Comparison of ENCODE assay signal across 14 cellular contexts in genomic region chr4:26937136-26937535, GRCh38.
DNase-seq lines count a peak whose midpoint lies in the region; ATAC-seq, FAIRE-seq and TF ChIP-seq lines count a peak whose summit lies in the region.
"Had no signal": no experiment of that assay in that cellular context is flagged by ENCODE, and none has a peak within 500 bp of the region (broad histone marks: within the 10 kb centered on the region; RNA-seq: fewer than 3 reads in every experiment).

No MANE protein-coding gene starts in this region.

- H3K4me1 ChIP-seq in K562 (replicated peaks in 1 of 2; ENCODE audit: control insufficient read depth in 2 of 2, insufficient read depth in 2 of 2, low read length in 2 of 2): peaks cover 12 to 35% of the 10 kb centered on the region in 2 experiments
- peaks cover 52% of the 10 kb centered on the region for H3K4me1 ChIP-seq in CD8-positive, alpha-beta T cell (ENCODE audit: insufficient read depth, low read length)

- TF ChIP-seq CTCF in GM06990 (IDR thresholded peaks at IDR 0.05; ENCODE audit: insufficient read depth, low read length, poor library complexity, severe bottlenecking) (peak; percentile 20), K562 (IDR thresholded peaks at IDR 0.05 in 2 of 3, conservative IDR thresholded peaks at IDR 0.05 in 1 of 3; ENCODE audit: insufficient read depth in 2 of 3, low read depth in 1 of 3, low read length in 3 of 3) (peak; percentile 5 to 36 (median 17); a peak in 2 of 6 replicates)
- no peak for TF ChIP-seq CTCF in CD8-positive, alpha-beta T cell (IDR thresholded peaks at IDR 0.05)

- no peaks in the 10 kb centered on the region for H3K36me3 ChIP-seq in GM06990 (ENCODE audit: control insufficient read depth, insufficient read depth, low read length)
- no peaks in the 10 kb centered on the region for H3K36me3 ChIP-seq in K562 (ENCODE audit: control insufficient read depth, insufficient read depth, low read length)
- H3K36me3 ChIP-seq in CD8-positive, alpha-beta T cell (ENCODE audit: insufficient read depth, low read length): no peaks in the 10 kb centered on the region

- no peak for TF ChIP-seq POLR2A in K562 (conservative IDR thresholded peaks at IDR 0.05)

- peak overlapping the region; percentile 4; the same call in 2 of the 3 replicates for H3K27ac ChIP-seq in K562 (ENCODE audit: extremely low read depth, low read depth, low read length)
- H3K27ac ChIP-seq in CD8-positive, alpha-beta T cell (ENCODE audit: low read depth, low read length): no peak overlapping the region

- peaks cover 3% of the 10 kb centered on the region for H3K9me1 ChIP-seq in K562 (ENCODE audit: control insufficient read depth, insufficient read depth, low read length)

- no peaks in the 10 kb centered on the region for H3K27me3 Mint-ChIP-seq in CD8-positive, alpha-beta T cell (ENCODE audit: low read depth)
- H3K27me3 Mint-ChIP-seq: CD4-positive, alpha-beta T cell had no signal

- H3K27me3 ChIP-seq in GM06990 (replicated peaks; ENCODE audit: control insufficient read depth, insufficient read depth, low read length): no peaks in the 10 kb centered on the region
- no peaks in the 10 kb centered on the region for H3K27me3 ChIP-seq in K562 (ENCODE audit: control insufficient read depth in 2 of 2, insufficient read depth in 2 of 2, low read length in 2 of 2)
- no peaks in the 10 kb centered on the region for H3K27me3 ChIP-seq in CD8-positive, alpha-beta T cell (ENCODE audit: insufficient read depth, low read length)

- in situ Hi-C loops in K562 (cut with MboI): no loop called here

- H3K9ac ChIP-seq in K562 (ENCODE audit: insufficient read depth in 1 of 2, low read depth in 2 of 2, low read length in 2 of 2): no peak overlapping the region

- H3K9me3 ChIP-seq in K562 (replicated peaks; ENCODE audit: control insufficient read depth, insufficient read depth, low read depth, low read length): no peaks in the 10 kb centered on the region
- no peaks in the 10 kb centered on the region for H3K9me3 ChIP-seq in CD8-positive, alpha-beta T cell (ENCODE audit: low read length)

- H3K9me3 Mint-ChIP-seq in CD8-positive, alpha-beta T cell: no peaks in the 10 kb centered on the region
- H3K9me3 Mint-ChIP-seq: CD4-positive, alpha-beta T cell; neural crest cell; WTC11 had no signal

- H3K4me2 ChIP-seq in K562 (ENCODE audit: insufficient read depth, low read length): peak overlapping the region; percentile 30

- intact Hi-C loops in K562 (cut with micrococcal nuclease): loop anchor here (2.0 kb wide), 1 partner anchor 76 kb away; the partner anchor contains the start of gene STIM2
- intact Hi-C loops in CD8-positive, alpha-beta T cell (cut with DNase I, micrococcal nuclease): loop anchor here in 1 of 2 experiments (2.0 to 5.0 kb wide), 3 partner anchors 30 to 75 kb away; partner anchors contain the start of gene STIM2

- CTCF ChIA-PET in K562 (lab: Yijun Ruan, JAX; ENCODE audit: low intra/inter-chr PET ratio): no interaction called here
- CTCF ChIA-PET in CD8-positive, alpha-beta T cell (lab: Charles Lee): no interaction called here

- ATAC-seq in GM21360 (IDR thresholded peaks at IDR 0.05; ENCODE audit: unreplicated experiment): peak; percentile 83
- peak; percentile 85 for ATAC-seq in HG03354 (IDR thresholded peaks at IDR 0.05; ENCODE audit: poor library complexity, severe bottlenecking, unreplicated experiment)
- ATAC-seq in K562: peak; percentile 85
- ATAC-seq in CD8-positive, alpha-beta T cell: no peak
- ATAC-seq: WTC11 had no signal

- H4K20me1 ChIP-seq in K562 (replicated peaks; ENCODE audit: control insufficient read depth, insufficient read depth, low read length): no peaks in the 10 kb centered on the region

- H3K4me3 Mint-ChIP-seq in CD8-positive, alpha-beta T cell: no peak overlapping the region
- H3K4me3 Mint-ChIP-seq: neural crest cell, WTC11 had no signal

- no peak for TF ChIP-seq RAD21 in K562 (CRISPR knock-in tag; conservative IDR thresholded peaks at IDR 0.05 in 1 of 2, IDR thresholded peaks at IDR 0.05 in 1 of 2)

- WGBS in K562 (ENCODE audit: insufficient coverage, low coverage, missing lambda C conversion rate): 20% methylated on average over 2 of the region's 2 CpGs

- H3K79me2 ChIP-seq in K562 (ENCODE audit: control insufficient read depth, insufficient read depth, low read length): no peaks in the 10 kb centered on the region

- no TSS peak for BruUV-seq in K562 (replicated peaks; lab: Mats Ljungman, UMichigan)

- no peak overlapping the region for H3K27ac Mint-ChIP-seq in CD8-positive, alpha-beta T cell
- H3K27ac Mint-ChIP-seq: WTC11 had no signal

- DNase-seq in GM06990 (ENCODE audit: extremely low read depth, insufficient read length) (no peak), K562 (ENCODE audit: extremely low read depth in 1 of 4, low spot score in 3 of 4) (peak in 3 of 4 experiments; percentile 16 to 52 (median 40)), T-helper 9 cell (no peak), C1 segment of cervical spinal cord (lab: John Stamatoyannopoulos, UW) (no peak)
- no peak for DNase-seq in CD8-positive, alpha-beta T cell
- no peak for DNase-seq in activated effector memory CD4-positive, alpha-beta T cell treated with anti-CD3 and anti-CD28 coated beads, Interleukin-2, amount 50 U/mL, for 16 hours
- DNase-seq: activated T-cell treated with anti-CD3 and anti-CD28 coated beads, Interleukin-2, amount 50 U/mL, for 48 hours; CD4-positive, alpha-beta T cell; glutamatergic neuron; NCI-H2107 had no signal

- TF ChIP-seq EP300 in K562 (IDR thresholded peaks at IDR 0.05; ENCODE audit: low read length): no peak

- no peak for FAIRE-seq in K562 (lab: Jason Lieb, UNC)

- POLR2A ChIA-PET in K562 (lab: Yijun Ruan, JAX): no interaction called here
- POLR2A ChIA-PET in CD8-positive, alpha-beta T cell (lab: Charles Lee): no interaction called here

- peaks cover 2% of the 10 kb centered on the region for H3K36me3 Mint-ChIP-seq in CD8-positive, alpha-beta T cell
- H3K36me3 Mint-ChIP-seq: WTC11 had no signal

- H3K4me3 ChIP-seq in GM06990 (replicated peaks; ENCODE audit: low read depth, low read length): no peak overlapping the region
- H3K4me3 ChIP-seq in K562: no peak overlapping the region
- H3K4me3 ChIP-seq in CD8-positive, alpha-beta T cell (ENCODE audit: low read depth, low read length): no peak overlapping the region

- H3K4me1 Mint-ChIP-seq in CD8-positive, alpha-beta T cell (ENCODE audit: low read depth): peaks cover 73% of the 10 kb centered on the region

- no peak overlapping the region for H2AFZ ChIP-seq in K562 (ENCODE audit: low read depth, low read length)

TF ChIP-seq in K562, 482 proteins besides CTCF, POLR2A, EP300 and RAD21 (continues in another document):
- no peak for TF ChIP-seq PKNOX1 (IDR thresholded peaks at IDR 0.05)
- TF ChIP-seq ZBTB11 (CRISPR knock-in tag; IDR thresholded peaks at IDR 0.05): no peak
- TF ChIP-seq ELF1 (tag; IDR thresholded peaks at IDR 0.05): no peak
- no peak for TF ChIP-seq STAT5A (IDR thresholded peaks at IDR 0.05; ENCODE audit: borderline replicate concordance, low read length)
- 0 out of 2 replicates have a peak, but pooled peaks have one; percentile 7 for TF ChIP-seq CREM (IDR thresholded peaks at IDR 0.05; ENCODE audit: low read depth)
- TF ChIP-seq SPI1 (IDR thresholded peaks at IDR 0.05; ENCODE audit: borderline replicate concordance, low read depth, low read length): peak; percentile 99
- TF ChIP-seq ADNP (tag; IDR thresholded peaks at IDR 0.05): 0 out of 2 replicates have a peak, but pooled peaks have one; percentile 21

Comparison
In these comparisons a context has a peak if more than half of its experiments do, and no peak if none do; other contexts are left out.
1. DNase-seq: peak in K562 (3 of 4); none in GM06990 (single experiment), CD8-positive, alpha-beta T cell (0 of 7), T-helper 9 cell (single experiment), activated effector memory CD4-positive, alpha-beta T cell treated with anti-CD3 and anti-CD28 coated beads, Interleukin-2, amount 50 U/mL, for 16 hours (single experiment) and C1 segment of cervical spinal cord (0 of 14).